In the genomic region with DNA sequence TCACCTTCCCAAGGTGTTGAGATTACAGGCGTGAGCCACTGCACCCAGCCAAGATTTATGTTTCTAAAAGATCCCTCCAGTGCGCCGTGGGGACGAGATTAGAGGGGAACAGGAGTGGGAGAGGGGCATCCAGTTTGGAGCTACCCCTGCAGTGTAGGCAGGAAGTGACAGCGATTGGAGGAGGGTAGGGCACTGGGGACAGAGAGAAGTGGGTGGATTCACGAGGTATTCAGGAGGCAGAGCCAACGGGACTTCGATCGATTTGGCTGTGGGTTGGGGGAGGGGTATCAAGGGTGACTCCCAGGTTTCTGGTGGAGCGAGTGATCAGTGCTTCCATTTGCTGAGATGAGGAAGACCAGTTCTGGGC, we compare ENCODE assay signal across 18 cellular contexts.
DNase-seq lines count a peak whose midpoint lies in the region; ATAC-seq, FAIRE-seq and TF ChIP-seq lines count a peak whose summit lies in the region.
"Had no signal": no experiment of that assay in that cellular context is flagged by ENCODE, and none has a peak within 500 bp of the region (broad histone marks: within the 10 kb centered on the region; RNA-seq: fewer than 3 reads in every experiment).

No MANE protein-coding gene starts in this region.

- H3K27me3 ChIP-seq in right lobe of liver (no peaks in the 10 kb centered on the region), HepG2 (ENCODE audit: control insufficient read depth in 1 of 2, insufficient read depth in 2 of 2, low read length in 2 of 2) (peaks cover 17 to 68% of the 10 kb centered on the region in 2 experiments), DND-41 (ENCODE audit: insufficient read depth, low read length, poor library complexity) (peaks cover 10% of the 10 kb centered on the region), RWPE2 (ENCODE audit: insufficient read depth, poor library complexity, severe bottlenecking) (peaks cover 16% of the 10 kb centered on the region)

- TF ChIP-seq EP300 in HepG2 (IDR thresholded peaks at IDR 0.05; ENCODE audit: low read depth in 2 of 2, low read length in 2 of 2) (no peak), HepG2 (CRISPR knock-in tag; IDR thresholded peaks at IDR 0.05; ENCODE audit: borderline replicate concordance) (no peak)

- FAIRE-seq in HepG2 (lab: Jason Lieb, UNC): no peak
- FAIRE-seq: D721Med, GM19239 had no signal

- POLR2A ChIA-PET in HepG2 (lab: Yijun Ruan, JAX): no interaction called here

- TF ChIP-seq POLR2A in right lobe of liver (IDR thresholded peaks at IDR 0.05) (no peak), HepG2 (IDR thresholded peaks at IDR 0.05; ENCODE audit: insufficient read depth in 1 of 2, low read depth in 2 of 2, low read length in 2 of 2) (no peak)

- no peak for DNase-seq in right lobe of liver
- no peak for DNase-seq in HepG2 (ENCODE audit: low spot score)
- no peak for DNase-seq in DND-41
- DNase-seq in RWPE2 (ENCODE audit: low spot score): peak; percentile 9
- no peak for DNase-seq in NCI-H526 (lab: John Stamatoyannopoulos, UW)
- no peak for DNase-seq in GOT3 (lab: John Stamatoyannopoulos, UW)
- DNase-seq: ACHN; CD8-positive, alpha-beta T cell; COR-L47; DMS153; GF-D8; HCEC 1CT; IMR-90; KG1 had no signal

- intact Hi-C loops in right lobe of liver (cut with DNase I): no loop called here
- intact Hi-C loops in HepG2 (cut with micrococcal nuclease; ENCODE audit: unreplicated experiment): no loop called here

- H3K4me1 ChIP-seq in right lobe of liver (no peaks in the 10 kb centered on the region), HepG2 (ENCODE audit: insufficient read depth, low read length) (peaks cover 17% of the 10 kb centered on the region), DND-41 (ENCODE audit: insufficient read depth, low read length) (peaks cover 4% of the 10 kb centered on the region; the same call in 1 of the 2 replicates), RWPE2 (ENCODE audit: insufficient read depth, poor library complexity, severe bottlenecking) (no peaks in the 10 kb centered on the region)

- no peak for TF ChIP-seq RAD21 in HepG2 (CRISPR knock-in tag; IDR thresholded peaks at IDR 0.05)

- no peak overlapping the region for H3K27ac ChIP-seq in right lobe of liver
- H3K27ac ChIP-seq in HepG2 (ENCODE audit: extremely low read length, insufficient read depth, low read length): no peak overlapping the region
- no peak overlapping the region for H3K27ac ChIP-seq in DND-41 (ENCODE audit: low read length)
- no peak overlapping the region for H3K27ac ChIP-seq in RWPE2 (ENCODE audit: poor library complexity, severe bottlenecking)
- H3K27ac ChIP-seq: HL-60 had no signal

- H4K20me1 ChIP-seq in HepG2 (ENCODE audit: insufficient read depth, low read length) (no peaks in the 10 kb centered on the region), DND-41 (ENCODE audit: insufficient read depth, low read length) (no peaks in the 10 kb centered on the region; the same call in 1 of the 2 replicates)

- CTCF ChIA-PET in HepG2 (lab: Yijun Ruan, JAX; ENCODE audit: low intra/inter-chr PET ratio, low total read pairs): no interaction called here

- H3K79me2 ChIP-seq in HepG2 (ENCODE audit: insufficient read depth, low read length) (no peaks in the 10 kb centered on the region), DND-41 (ENCODE audit: insufficient read depth, low read length) (no peaks in the 10 kb centered on the region)

- H3K4me2 ChIP-seq in HepG2 (ENCODE audit: low read depth, low read length) (no peak overlapping the region), DND-41 (ENCODE audit: insufficient read depth, low read length) (no peak overlapping the region)

- H3K4me3 ChIP-seq in right lobe of liver (no peak overlapping the region), HepG2 (replicated peaks in 1 of 3; ENCODE audit: insufficient read depth in 1 of 3, low read depth in 2 of 3, low read length in 3 of 3) (no peak overlapping the region), DND-41 (ENCODE audit: low read depth in 1 of 2, low read length in 2 of 2) (no peak overlapping the region), RWPE2 (ENCODE audit: severe bottlenecking) (no peak overlapping the region)

- WGBS in right lobe of liver (ENCODE audit: insufficient coverage, low coverage, low lambda C conversion rate, missing lambda C conversion rate): 29% methylated on average over 7 of the region's 10 CpGs
- WGBS in HepG2 (ENCODE audit: low lambda C conversion rate): 47% methylated on average over 10 of the region's 10 CpGs

- H3K9me3 ChIP-seq in right lobe of liver (no peaks in the 10 kb centered on the region), HepG2 (ENCODE audit: low read length) (no peaks in the 10 kb centered on the region), DND-41 (ENCODE audit: insufficient read depth, low read length, severe bottlenecking) (no peaks in the 10 kb centered on the region), RWPE2 (ENCODE audit: severe bottlenecking) (no peaks in the 10 kb centered on the region)

- H3K9ac ChIP-seq in HepG2 (ENCODE audit: insufficient read depth, low read depth, low read length) (no peak overlapping the region), DND-41 (ENCODE audit: low read depth, low read length) (no peak overlapping the region)

- no peak for TF ChIP-seq CTCF in right lobe of liver (IDR thresholded peaks at IDR 0.05)
- no peak for TF ChIP-seq CTCF in HepG2 (CRISPR knock-in tag; IDR thresholded peaks at IDR 0.05)
- TF ChIP-seq CTCF in DND-41 (IDR thresholded peaks at IDR 0.05; ENCODE audit: borderline replicate concordance, extremely low read depth, low read length, poor library complexity, severe bottlenecking): no peak
- TF ChIP-seq CTCF in RWPE2 (IDR thresholded peaks at IDR 0.05; ENCODE audit: poor library complexity, severe bottlenecking): no peak

- no peak overlapping the region for H2AFZ ChIP-seq in HepG2 (ENCODE audit: low read length)
- no peak overlapping the region for H2AFZ ChIP-seq in DND-41 (ENCODE audit: low read depth, low read length)

- H3K36me3 ChIP-seq in right lobe of liver: no peaks in the 10 kb centered on the region
- H3K36me3 ChIP-seq in HepG2 (replicated peaks in 1 of 2; ENCODE audit: control insufficient read depth in 1 of 2, insufficient read depth in 2 of 2, low read length in 2 of 2): no peaks in the 10 kb centered on the region
- no peaks in the 10 kb centered on the region for H3K36me3 ChIP-seq in DND-41 (ENCODE audit: insufficient read depth, low read length)
- no peaks in the 10 kb centered on the region for H3K36me3 ChIP-seq in RWPE2 (ENCODE audit: low read depth)

- in situ Hi-C loops in HepG2 (cut with HindIII; ENCODE audit: extremely low pct_ligation_motif_present, low pct_unique_long_range_greater_than_20kb): no loop called here

- no TSS peak for BruUV-seq in HepG2 (replicated peaks; lab: Mats Ljungman, UMichigan)

- ATAC-seq in right lobe of liver: peak; percentile 47 to 74 (median 52)
- no peak for ATAC-seq in HepG2
- ATAC-seq in DND-41 (ENCODE audit: insufficient read depth, low read depth): peak; percentile 50; the same call in 2 of the 3 replicates
- no peak for ATAC-seq in RWPE2 (ENCODE audit: low read depth)
- ATAC-seq in HG03442 (IDR thresholded peaks at IDR 0.05; ENCODE audit: unreplicated experiment): no peak
- ATAC-seq: CD8-positive, alpha-beta T cell had no signal

TF ChIP-seq in HepG2, 621 proteins besides CTCF, POLR2A, EP300 and RAD21:
- TF ChIP-seq CENPX (CRISPR knock-in tag; IDR thresholded peaks at IDR 0.05): no peak
- TF ChIP-seq SMARCE1 (IDR thresholded peaks at IDR 0.05; ENCODE audit: borderline replicate concordance): no peak
- TF ChIP-seq ZNF7 (CRISPR knock-in tag; IDR thresholded peaks at IDR 0.05): no peak
- no peak for TF ChIP-seq ZNF414 (CRISPR knock-in tag; IDR thresholded peaks at IDR 0.05)
- TF ChIP-seq ZFP36L1 (CRISPR knock-in tag; IDR thresholded peaks at IDR 0.05): no peak
- no peak for TF ChIP-seq DPF2 (CRISPR knock-in tag; IDR thresholded peaks at IDR 0.05; ENCODE audit: borderline replicate concordance, low read depth)
- no peak for TF ChIP-seq ZNF746 (CRISPR knock-in tag; IDR thresholded peaks at IDR 0.05)
- no peak for TF ChIP-seq NKX3-1 (CRISPR knock-in tag; IDR thresholded peaks at IDR 0.05)
- TF ChIP-seq, protein P1, sequence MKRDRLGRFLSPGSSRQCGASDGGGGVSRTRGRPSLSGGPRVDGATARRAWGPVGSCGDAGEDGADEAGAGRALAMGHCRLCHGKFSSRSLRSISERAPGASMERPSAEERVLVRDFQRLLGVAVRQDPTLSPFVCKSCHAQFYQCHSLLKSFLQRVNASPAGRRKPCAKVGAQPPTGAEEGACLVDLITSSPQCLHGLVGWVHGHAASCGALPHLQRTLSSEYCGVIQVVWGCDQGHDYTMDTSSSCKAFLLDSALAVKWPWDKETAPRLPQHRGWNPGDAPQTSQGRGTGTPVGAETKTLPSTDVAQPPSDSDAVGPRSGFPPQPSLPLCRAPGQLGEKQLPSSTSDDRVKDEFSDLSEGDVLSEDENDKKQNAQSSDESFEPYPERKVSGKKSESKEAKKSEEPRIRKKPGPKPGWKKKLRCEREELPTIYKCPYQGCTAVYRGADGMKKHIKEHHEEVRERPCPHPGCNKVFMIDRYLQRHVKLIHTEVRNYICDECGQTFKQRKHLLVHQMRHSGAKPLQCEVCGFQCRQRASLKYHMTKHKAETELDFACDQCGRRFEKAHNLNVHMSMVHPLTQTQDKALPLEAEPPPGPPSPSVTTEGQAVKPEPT (CRISPR knock-in tag; IDR thresholded peaks at IDR 0.05; ENCODE audit: low read depth): no peak
- TF ChIP-seq HOXA7 (CRISPR knock-in tag; IDR thresholded peaks at IDR 0.05): no peak

Comparison
In these comparisons a context has a peak if more than half of its experiments do, and no peak if none do; other contexts are left out.
1. ATAC-seq: peak in right lobe of liver (4 of 4) and DND-41 (single experiment); none in HepG2 (single experiment), RWPE2 (single experiment) and HG03442 (single experiment).